In the genomic region with DNA sequence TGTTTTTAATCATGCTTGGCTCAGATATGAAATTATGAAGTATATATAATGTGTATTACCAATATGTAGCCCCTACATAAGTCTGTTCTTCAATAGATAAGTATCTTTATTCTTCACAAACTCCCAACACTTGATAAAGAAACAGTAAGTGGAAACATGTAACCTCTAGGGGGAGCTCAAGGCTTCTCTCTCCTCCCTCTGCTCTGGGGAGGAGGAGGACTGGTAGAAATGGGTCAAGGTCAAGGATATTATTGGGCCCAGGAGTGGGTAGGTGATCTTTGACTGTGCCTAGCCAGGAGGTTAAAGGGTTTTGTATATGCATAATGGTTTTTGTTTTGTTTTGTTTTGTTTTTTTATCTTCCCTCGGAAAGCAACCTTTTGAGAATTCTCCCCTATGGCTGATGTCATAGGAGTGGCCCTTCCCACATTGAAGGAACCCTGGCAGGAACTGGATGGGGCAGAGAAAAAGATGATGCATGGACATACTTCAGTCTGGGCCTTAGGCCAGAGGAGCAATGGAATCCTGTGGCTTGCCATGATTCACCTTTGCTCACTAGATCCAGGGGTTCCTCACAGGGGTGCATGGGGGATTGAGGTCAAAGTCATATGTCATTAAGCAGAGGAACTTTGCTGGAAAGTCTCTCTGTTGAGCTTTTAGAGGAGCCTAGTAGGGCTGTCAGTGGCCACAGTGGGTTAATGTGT, we compare ENCODE assay signal across 7 cellular contexts.
DNase-seq lines count a peak whose midpoint lies in the region; ATAC-seq, FAIRE-seq and TF ChIP-seq lines count a peak whose summit lies in the region.

No MANE protein-coding gene starts in this region.

- TF ChIP-seq EP300 in GM12878 (IDR thresholded peaks at IDR 0.05; ENCODE audit: borderline replicate concordance in 1 of 2, control insufficient read depth in 1 of 2, low read depth in 2 of 2, low read length in 2 of 2) = no peak

- H2AFZ ChIP-seq in GM12878 (ENCODE audit: control insufficient read depth, low read depth, low read length) = no peak overlapping the region

- H3K9me3 ChIP-seq in GM12878 (replicated peaks; ENCODE audit: control insufficient read depth, insufficient read depth, low read length) (no peaks in the 10 kb centered on the region; the same call in 2 of the 3 replicates), left lung (no peaks in the 10 kb centered on the region)

- peak; percentile 81 for ATAC-seq in GM12878
- ATAC-seq in left lung = peak; percentile 65
- no peak for ATAC-seq in GM18502 (IDR thresholded peaks at IDR 0.05; ENCODE audit: poor library complexity, unreplicated experiment)
- ATAC-seq in GM19397 (IDR thresholded peaks at IDR 0.05; ENCODE audit: unreplicated experiment) = no peak

- RAD21 ChIA-PET in GM12878 (lab: Charles Lee; ENCODE audit: unreplicated experiment) = interaction anchor here (0.8 to 1.7 kb wide), 4 partner anchors 178 to 391 kb away, joined by 3 to 6 read pairs (median 4); no protein-coding TSS in a partner anchor

- peak; percentile 73 for FAIRE-seq in GM12878 (lab: Jason Lieb, UNC)

- TF ChIP-seq CTCF in GM12878 (IDR thresholded peaks at IDR 0.05 in 2 of 3, conservative IDR thresholded peaks at IDR 0.05 in 1 of 3; ENCODE audit: control insufficient read depth in 2 of 3, extremely low read depth in 1 of 3, insufficient read depth in 1 of 3, low read depth in 3 of 3, low read length in 3 of 3) = peak; percentile 57 to 65 (median 59)
- peak; percentile 23 to 42 for TF ChIP-seq CTCF in left lung (IDR thresholded peaks at IDR 0.05)

- POLR2A ChIA-PET in GM12878 (lab: Charles Lee) = no interaction called here

- SMC1A ChIA-PET in GM12878 (lab: Charles Lee; ENCODE audit: uncharacterized antibody, unreplicated experiment) = interaction anchor here (0.7 to 1.5 kb wide), 9 partner anchors 10 to 1208 kb away, joined by 3 to 4 read pairs (median 3); no protein-coding TSS in a partner anchor

- TF ChIP-seq POLR2A in GM12878 (IDR thresholded peaks at IDR 0.05; ENCODE audit: low read depth, low read length) = no peak

- H3K27me3 ChIP-seq in H7 (ENCODE audit: control insufficient read depth, insufficient read depth, low read length) (no peaks in the 10 kb centered on the region), GM12878 (replicated peaks in 1 of 2; ENCODE audit: control insufficient read depth in 2 of 2, insufficient read depth in 2 of 2, low read length in 1 of 2) (no peaks in the 10 kb centered on the region), left lung (no peaks in the 10 kb centered on the region)

- no peaks in the 10 kb centered on the region for H3K36me3 ChIP-seq in H7 (replicated peaks; ENCODE audit: control insufficient read depth, insufficient read depth, low read length)
- no peaks in the 10 kb centered on the region for H3K36me3 ChIP-seq in GM12878 (ENCODE audit: control insufficient read depth in 2 of 2, insufficient read depth in 2 of 2, low read length in 1 of 2)
- H3K36me3 ChIP-seq in left lung = no peaks in the 10 kb centered on the region

- no peak overlapping the region for H3K9ac ChIP-seq in GM12878 (ENCODE audit: control insufficient read depth, insufficient read depth, low read length)

- no peaks in the 10 kb centered on the region for H3K79me2 ChIP-seq in GM12878 (ENCODE audit: control insufficient read depth, insufficient read depth, low read length)

- no peaks in the 10 kb centered on the region for H3K4me1 ChIP-seq in GM12878 (ENCODE audit: control insufficient read depth, insufficient read depth, low read length)
- H3K4me1 ChIP-seq in left lung = no peaks in the 10 kb centered on the region

- no peak overlapping the region for H3K27ac ChIP-seq in GM12878 (ENCODE audit: control insufficient read depth, insufficient read depth)
- no peak overlapping the region for H3K27ac ChIP-seq in left lung

- H3K4me2 ChIP-seq in GM12878 (ENCODE audit: control insufficient read depth, insufficient read depth) = no peak overlapping the region

- peak; percentile 78 for TF ChIP-seq RAD21 in GM12878 (IDR thresholded peaks at IDR 0.05; ENCODE audit: insufficient read depth, low read depth, low read length)

- CTCF ChIA-PET in GM12878 (lab: Yijun Ruan, JAX) = interaction anchor here (0.7 to 2.8 kb wide), 13 partner anchors 11 to 591 kb away, joined by 3 to 7 read pairs (median 3); no protein-coding TSS in a partner anchor

- no peaks in the 10 kb centered on the region for H4K20me1 ChIP-seq in GM12878 (ENCODE audit: control insufficient read depth, insufficient read depth)

- peak; percentile 73 for DNase-seq in DMS53 (lab: John Stamatoyannopoulos, UW)
- DNase-seq in H7 = peak; percentile 52
- peak; percentile 69 for DNase-seq in NCI-H69 (lab: John Stamatoyannopoulos, UW)
- DNase-seq in GM12878 (ENCODE audit: low read depth, low spot score) = no peak
- DNase-seq in left lung = no peak

- BruUV-seq in GM12878 (replicated peaks; lab: Mats Ljungman, UMichigan) = no TSS peak

- intact Hi-C loops in GM12878 (cut with micrococcal nuclease; ENCODE audit: unreplicated experiment) = loop anchor here (10.0 kb wide), 1 partner anchor 183 kb away; no protein-coding TSS in a partner anchor
- intact Hi-C loops in left lung (cut with DNase I) = no loop called here

- WGBS in GM12878 (ENCODE audit: insufficient coverage, insufficient replicate concordance, low lambda C conversion rate, missing lambda C conversion rate) = 59% methylated on average over 1 of the region's 1 CpG

- H3K4me3 ChIP-seq in H7 (ENCODE audit: insufficient read depth, low read depth, low read length) = no peak overlapping the region
- no peak overlapping the region for H3K4me3 ChIP-seq in GM12878
- no peak overlapping the region for H3K4me3 ChIP-seq in left lung

- in situ Hi-C loops in GM12878 (cut with MboI) = no loop called here

TF ChIP-seq in GM12878, 131 proteins besides CTCF, POLR2A, EP300 and RAD21:
- TF ChIP-seq SMC3 (IDR thresholded peaks at IDR 0.05; ENCODE audit: borderline replicate concordance, low read length) (peak; percentile 58), RBBP5 (conservative IDR thresholded peaks at IDR 0.05) (no peak), NR2F1 (conservative IDR thresholded peaks at IDR 0.05) (peak; percentile 27; the same call in 1 of the 2 replicates)
- TF ChIP-seq, protein P1, sequence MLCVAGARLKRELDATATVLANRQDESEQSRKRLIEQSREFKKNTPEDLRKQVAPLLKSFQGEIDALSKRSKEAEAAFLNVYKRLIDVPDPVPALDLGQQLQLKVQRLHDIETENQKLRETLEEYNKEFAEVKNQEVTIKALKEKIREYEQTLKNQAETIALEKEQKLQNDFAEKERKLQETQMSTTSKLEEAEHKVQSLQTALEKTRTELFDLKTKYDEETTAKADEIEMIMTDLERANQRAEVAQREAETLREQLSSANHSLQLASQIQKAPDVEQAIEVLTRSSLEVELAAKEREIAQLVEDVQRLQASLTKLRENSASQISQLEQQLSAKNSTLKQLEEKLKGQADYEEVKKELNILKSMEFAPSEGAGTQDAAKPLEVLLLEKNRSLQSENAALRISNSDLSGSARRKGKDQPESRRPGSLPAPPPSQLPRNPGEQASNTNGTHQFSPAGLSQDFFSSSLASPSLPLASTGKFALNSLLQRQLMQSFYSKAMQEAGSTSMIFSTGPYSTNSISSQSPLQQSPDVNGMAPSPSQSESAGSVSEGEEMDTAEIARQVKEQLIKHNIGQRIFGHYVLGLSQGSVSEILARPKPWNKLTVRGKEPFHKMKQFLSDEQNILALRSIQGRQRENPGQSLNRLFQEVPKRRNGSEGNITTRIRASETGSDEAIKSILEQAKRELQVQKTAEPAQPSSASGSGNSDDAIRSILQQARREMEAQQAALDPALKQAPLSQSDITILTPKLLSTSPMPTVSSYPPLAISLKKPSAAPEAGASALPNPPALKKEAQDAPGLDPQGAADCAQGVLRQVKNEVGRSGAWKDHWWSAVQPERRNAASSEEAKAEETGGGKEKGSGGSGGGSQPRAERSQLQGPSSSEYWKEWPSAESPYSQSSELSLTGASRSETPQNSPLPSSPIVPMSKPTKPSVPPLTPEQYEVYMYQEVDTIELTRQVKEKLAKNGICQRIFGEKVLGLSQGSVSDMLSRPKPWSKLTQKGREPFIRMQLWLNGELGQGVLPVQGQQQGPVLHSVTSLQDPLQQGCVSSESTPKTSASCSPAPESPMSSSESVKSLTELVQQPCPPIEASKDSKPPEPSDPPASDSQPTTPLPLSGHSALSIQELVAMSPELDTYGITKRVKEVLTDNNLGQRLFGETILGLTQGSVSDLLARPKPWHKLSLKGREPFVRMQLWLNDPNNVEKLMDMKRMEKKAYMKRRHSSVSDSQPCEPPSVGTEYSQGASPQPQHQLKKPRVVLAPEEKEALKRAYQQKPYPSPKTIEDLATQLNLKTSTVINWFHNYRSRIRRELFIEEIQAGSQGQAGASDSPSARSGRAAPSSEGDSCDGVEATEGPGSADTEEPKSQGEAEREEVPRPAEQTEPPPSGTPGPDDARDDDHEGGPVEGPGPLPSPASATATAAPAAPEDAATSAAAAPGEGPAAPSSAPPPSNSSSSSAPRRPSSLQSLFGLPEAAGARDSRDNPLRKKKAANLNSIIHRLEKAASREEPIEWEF (IDR thresholded peaks at IDR 0.05; ENCODE audit: insufficient replicate concordance, low read depth, low read length) = no peak
TF ChIP-seq in GM12878: peak in this region for 2.

Comparison
In these comparisons a context has a peak if more than half of its experiments do, and no peak if none do; other contexts are left out.
1. DNase-seq: peak in DMS53 (single experiment), H7 (single experiment) and NCI-H69 (single experiment); none in GM12878 (single experiment) and left lung (0 of 2).
2. ATAC-seq: peak in GM12878 (single experiment) and left lung (single experiment); none in GM18502 (single experiment) and GM19397 (single experiment).